ENCODE assay signal across 1 cellular context in the genomic region with DNA sequence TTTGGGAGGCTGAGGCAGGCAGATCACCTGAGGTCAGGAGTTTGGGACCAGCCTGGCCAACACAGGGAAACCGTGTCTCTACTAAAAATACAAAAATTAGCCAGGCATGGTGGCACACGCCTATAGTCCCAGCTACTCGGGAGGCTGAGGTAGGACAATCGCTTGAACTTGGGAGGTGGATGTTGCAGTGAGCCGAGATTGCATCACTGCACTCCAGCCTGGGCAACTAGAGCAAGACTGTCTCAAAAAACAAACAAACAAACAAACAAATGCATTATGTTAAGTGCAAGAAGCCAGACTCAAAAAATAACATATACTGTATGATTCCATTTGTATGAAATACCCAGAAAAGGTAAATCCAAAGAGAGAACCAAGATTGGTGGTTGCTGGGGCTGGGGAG. TPM values are rescaled to one million over a fixed set of nuclear protein-coding genes. Genes with fewer than 3 reads are reported as not detected.
"Had no signal": no experiment of that assay in that cellular context is flagged by ENCODE, and none has a peak within 500 bp of the region (broad histone marks: within the 10 kb centered on the region; RNA-seq: fewer than 3 reads in every experiment).

No MANE protein-coding gene starts in this region.

RNA-seq across cellular contexts. Expression of a gene that starts 8.9 kb away (rescaled TPM):
- total RNA-seq: GM12878 had no signal
- polyA plus RNA-seq: GM12878 had no signal
